Comparison of ENCODE assay signal across 31 cellular contexts in the genomic region with DNA sequence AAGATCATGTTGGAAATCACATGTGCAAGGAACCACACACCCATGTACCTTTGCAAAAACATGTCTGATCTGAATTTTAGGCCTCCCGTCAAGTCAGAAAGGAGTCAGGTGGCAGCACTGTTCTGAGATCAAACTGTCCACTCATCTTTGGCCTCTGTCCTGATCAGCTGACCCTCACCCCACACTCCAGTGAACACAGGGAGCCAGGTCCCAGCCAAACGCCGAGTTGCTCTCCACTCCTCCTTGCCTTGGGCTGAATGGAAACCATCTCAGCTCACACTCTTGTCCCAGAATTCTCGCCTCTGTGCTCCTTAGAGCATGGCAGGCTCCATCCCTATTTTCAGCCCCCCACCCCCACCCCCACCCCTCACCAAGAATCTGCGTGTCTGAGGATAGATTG. TPM values are rescaled to one million over a fixed set of nuclear protein-coding genes. Genes with fewer than 3 reads are reported as not detected.
DNase-seq lines count a peak whose midpoint lies in the region; ATAC-seq and TF ChIP-seq lines count a peak whose summit lies in the region.
"Had no signal": no experiment of that assay in that cellular context is flagged by ENCODE, and none has a peak within 500 bp of the region (broad histone marks: within the 10 kb centered on the region; RNA-seq: fewer than 3 reads in every experiment).

No MANE protein-coding gene starts in this region.

- 20 to 22% methylated on average over 5 of the region's 5 CpGs for WGBS in thyroid gland, 2 donors
- 24% methylated on average over 3 of the region's 5 CpGs for WGBS in mammary epithelial cell (ENCODE audit: low coverage, missing lambda C conversion rate)

- H3K4me2 ChIP-seq in GM23338: no peak overlapping the region
- H3K4me2 ChIP-seq in mammary epithelial cell (ENCODE audit: insufficient read depth, low read depth, low read length): no peak overlapping the region
- H3K4me2 ChIP-seq: A549, KMS-11 had no signal

- H3F3A ChIP-seq in GM23338 (replicated peaks; ENCODE audit: low read depth): no peaks in the 10 kb centered on the region

- BruUV-seq in mammary epithelial cell (replicated peaks; lab: Mats Ljungman, UMichigan): no TSS peak

- CTCF ChIA-PET in mammary epithelial cell (lab: Charles Lee; ENCODE audit: low non-redundant PET): no interaction called here

- no peak overlapping the region for H3K4me3 Mint-ChIP-seq in GM23338
- H3K4me3 Mint-ChIP-seq in nephron progenitor cell: peak overlapping the region; percentile 40
- H3K4me3 Mint-ChIP-seq: CD4-positive, alpha-beta memory T cell; IgD-negative memory B cell had no signal

- H2AFZ ChIP-seq in GM23338 (peak overlapping the region; percentile 98), mammary epithelial cell (ENCODE audit: low read depth, low read length) (no peak overlapping the region)
- H2AFZ ChIP-seq: GM23248 had no signal

- H3K9me3 Mint-ChIP-seq in GM23338: no peaks in the 10 kb centered on the region
- H3K9me3 Mint-ChIP-seq in nephron progenitor cell: no peaks in the 10 kb centered on the region
- H3K9me3 Mint-ChIP-seq: CD4-positive, alpha-beta memory T cell; IgD-negative memory B cell had no signal

- H3K4me3 ChIP-seq in GM23338 (no peak overlapping the region), thyroid gland (replicated peaks in 1 of 3) (no peak overlapping the region), WERI-Rb-1 (ENCODE audit: low read depth, low read length) (no peak overlapping the region), mammary epithelial cell (replicated peaks in 1 of 3; ENCODE audit: insufficient read depth in 1 of 3, low read depth in 2 of 3, low read length in 3 of 3) (no peak overlapping the region)
- H3K4me3 ChIP-seq: A549, GM23248, SJSA1 had no signal

- no peak overlapping the region for H3K9ac ChIP-seq in mammary epithelial cell (ENCODE audit: insufficient read depth, low read length)
- H3K9ac ChIP-seq: GM23248, KMS-11 had no signal

- H3K27ac Mint-ChIP-seq in GM23338 (no peak overlapping the region), nephron progenitor cell (peak overlapping the region; percentile 83)
- H3K27ac Mint-ChIP-seq: CD4-positive, alpha-beta memory T cell; IgD-negative memory B cell had no signal

- H3K27me3 ChIP-seq in GM23338 (ENCODE audit: insufficient read depth) (no peaks in the 10 kb centered on the region), thyroid gland (no peaks in the 10 kb centered on the region), WERI-Rb-1 (ENCODE audit: insufficient read depth, low read depth, severe bottlenecking) (no peaks in the 10 kb centered on the region), mammary epithelial cell (ENCODE audit: insufficient read depth, low read length) (no peaks in the 10 kb centered on the region)
- H3K27me3 ChIP-seq: SJSA1 had no signal

- H3K36me3 Mint-ChIP-seq in GM23338 (ENCODE audit: low read depth): no peaks in the 10 kb centered on the region; the same call in 2 of the 3 replicates
- no peaks in the 10 kb centered on the region for H3K36me3 Mint-ChIP-seq in nephron progenitor cell (ENCODE audit: low read depth)
- H3K36me3 Mint-ChIP-seq: CD4-positive, alpha-beta memory T cell had no signal

- peaks cover 26% of the 10 kb centered on the region for H3K4me1 ChIP-seq in GM23338 (ENCODE audit: insufficient read depth)
- H3K4me1 ChIP-seq in thyroid gland: peaks cover 4 to 29% of the 10 kb centered on the region in 2 donors
- H3K4me1 ChIP-seq in mammary epithelial cell (ENCODE audit: insufficient read depth, low read length): no peaks in the 10 kb centered on the region
- H3K4me1 ChIP-seq: A549, SJSA1 had no signal

- dilution Hi-C loops in mammary epithelial cell (cut with HindIII; ENCODE audit: low sequenced_read_pairs): loop anchor here (5.0 kb wide), 1 partner anchor 82 kb away; no protein-coding TSS in a partner anchor

- H3K27me3 Mint-ChIP-seq in GM23338 (ENCODE audit: insufficient read depth, low read depth, poor library complexity) (peaks cover 4% of the 10 kb centered on the region), nephron progenitor cell (ENCODE audit: low read depth, poor library complexity) (peaks cover 18% of the 10 kb centered on the region)

- intact Hi-C loops in thyroid gland (cut with DNase I): no loop called here
- intact Hi-C loops in mammary epithelial cell (cut with micrococcal nuclease): no loop called here

- peaks cover 3% of the 10 kb centered on the region; the same call in 1 of the 2 replicates for H3K9me2 ChIP-seq in GM23338 (ENCODE audit: insufficient read depth)

- H4K20me1 ChIP-seq in GM23338 (replicated peaks; ENCODE audit: insufficient read depth): no peaks in the 10 kb centered on the region
- H4K20me1 ChIP-seq in mammary epithelial cell (ENCODE audit: insufficient read depth, low read length): no peaks in the 10 kb centered on the region

- ATAC-seq in GM23338: no peak
- ATAC-seq in HG02642 (IDR thresholded peaks at IDR 0.05; ENCODE audit: poor library complexity, unreplicated experiment): no peak
- ATAC-seq: A549 had no signal

- no peaks in the 10 kb centered on the region for H3K9me3 ChIP-seq in thyroid gland
- no peaks in the 10 kb centered on the region for H3K9me3 ChIP-seq in WERI-Rb-1 (ENCODE audit: severe bottlenecking)
- H3K9me3 ChIP-seq in mammary epithelial cell (replicated peaks; ENCODE audit: insufficient read depth, low read length): no peaks in the 10 kb centered on the region
- H3K9me3 ChIP-seq: A549 had no signal

- DNase-seq in GM23338 (ENCODE audit: low spot score) (no peak), left kidney (ENCODE audit: low read depth, low spot score) (peak; percentile 53), nephron progenitor cell (peak; percentile 34), thyroid gland (peak; percentile 79 to 82), WERI-Rb-1 (no peak), mammary epithelial cell (no peak)
- DNase-seq: AML-193; C1 segment of cervical spinal cord; CD4-positive, alpha-beta memory T cell; COR-L47; DMS53; GM23248; HCEC 1CT; MM.1S; NCI-H1048; NCI-H1417 treated with DMSO at 0.1 percent for 48 hours; NCI-H187; NCI-H2081 treated with DMSO at 0.1 percent for 48 hours; NCI-H2171; NCI-H226; NCI-H510A; NCI-H69; Right ventricle myocardium superior; RPMI8226 had no signal

- no peak for TF ChIP-seq CTCF in GM23338 (conservative IDR thresholded peaks at IDR 0.05; ENCODE audit: low read depth in 2 of 2)
- no peak for TF ChIP-seq CTCF in nephron progenitor cell (IDR thresholded peaks at IDR 0.05)
- no peak for TF ChIP-seq CTCF in thyroid gland (IDR thresholded peaks at IDR 0.05)
- no peak for TF ChIP-seq CTCF in WERI-Rb-1 (IDR thresholded peaks at IDR 0.05; ENCODE audit: low read depth, low read length)
- TF ChIP-seq CTCF in mammary epithelial cell (conservative IDR thresholded peaks at IDR 0.05 in 1 of 2, IDR thresholded peaks at IDR 0.05 in 1 of 2; ENCODE audit: extremely low read depth in 1 of 2, insufficient read depth in 1 of 2, low read depth in 1 of 2, low read length in 2 of 2): no peak

- in situ Hi-C loops in mammary epithelial cell (cut with MboI; ENCODE audit: low sequenced_read_pairs in 2 of 2): no loop called here

- H3K4me1 Mint-ChIP-seq in GM23338 (peaks cover 32% of the 10 kb centered on the region), nephron progenitor cell (peaks cover 21% of the 10 kb centered on the region)

- H3K79me2 ChIP-seq in GM23338 (replicated peaks; ENCODE audit: insufficient read depth): no peaks in the 10 kb centered on the region
- H3K79me2 ChIP-seq in mammary epithelial cell (ENCODE audit: insufficient read depth, low read length): no peaks in the 10 kb centered on the region

- TF ChIP-seq POLR2A in thyroid gland (IDR thresholded peaks at IDR 0.05): no peak

- H3K36me3 ChIP-seq in GM23338 (ENCODE audit: insufficient read depth) (no peaks in the 10 kb centered on the region), thyroid gland (no peaks in the 10 kb centered on the region), WERI-Rb-1 (no peaks in the 10 kb centered on the region), mammary epithelial cell (ENCODE audit: insufficient read depth, low read length) (no peaks in the 10 kb centered on the region)
- H3K36me3 ChIP-seq: SJSA1 had no signal

- H3K27ac ChIP-seq in GM23338 (ENCODE audit: low read depth): no peak overlapping the region
- H3K27ac ChIP-seq in thyroid gland: peak overlapping the region in 2 of 3 donors; percentile 15 to 35
- H3K27ac ChIP-seq in WERI-Rb-1: no peak overlapping the region
- no peak overlapping the region for H3K27ac ChIP-seq in mammary epithelial cell (ENCODE audit: insufficient read depth, low read depth, low read length)
- H3K27ac ChIP-seq: A549, GM23248, KMS-11, SJSA1 had no signal

TF ChIP-seq in GM23338, 12 proteins besides CTCF, POLR2A, EP300 and RAD21 (continues in another document):
- TF ChIP-seq JUNB (IDR thresholded peaks at IDR 0.05; ENCODE audit: unreplicated experiment) (no peak), ZNF331 (CRISPR knock-in tag; IDR thresholded peaks at IDR 0.05; ENCODE audit: low read depth) (no peak), EZH2phosphoT487 (IDR thresholded peaks at IDR 0.05; ENCODE audit: unreplicated experiment) (no peak)

RNA-seq across cellular contexts. Expression of gene RNF186, which starts 4.6 kb away (rescaled TPM):
- not detected in 2 replicates for total RNA-seq in GM23338 (2014; rRNA removed; shearing (Covaris generic))
- polyA plus RNA-seq in GM23338 (2016; fragmentation: Nextera tagmentation; extraction: Ambion mirVana) (not detected in 2 replicates), mammary epithelial cell (not detected)
- total RNA-seq in thyroid gland (not detected), mammary epithelial cell (not detected)
- polyA minus RNA-seq in mammary epithelial cell: not detected
- total RNA-seq: CD4-positive, alpha-beta memory T cell; Daoy; G401; GM23248; Right ventricle myocardium superior; SJSA1 had no signal
- polyA plus RNA-seq: A549; CD4-positive, alpha-beta memory T cell; GM23248; IgD-negative memory B cell had no signal

RNA-seq across cellular contexts. Expression of gene TMCO4, which starts 20.0 kb away (rescaled TPM):
- total RNA-seq in GM23338 (2014; rRNA removed; shearing (Covaris generic)): 3.1 and 6.9 TPM in 2 replicates
- polyA plus RNA-seq in GM23338 (2016; fragmentation: Nextera tagmentation; extraction: Ambion mirVana) (2.6 and 3.9 TPM in 2 replicates), mammary epithelial cell (4.5 TPM)
- total RNA-seq in thyroid gland (10 to 100 TPM; 34.3 to 67.7 (median 61.4) TPM), mammary epithelial cell (10 to 100 TPM in 1 of 2 donors, 1 to 10 TPM in 1; 5.7 to 16.2 TPM)
- polyA minus RNA-seq in mammary epithelial cell: 3.3 TPM

Comparison
In these comparisons a context has a peak if more than half of its experiments do, and no peak if none do; other contexts are left out.
1. DNase-seq: peak in left kidney (single experiment), nephron progenitor cell (single experiment) and thyroid gland (2 of 2); none in GM23338 (single experiment), WERI-Rb-1 (single experiment) and mammary epithelial cell (single experiment).
2. H3K27ac ChIP-seq: peak in thyroid gland (2 of 3); none in GM23338 (single experiment), WERI-Rb-1 (single experiment) and mammary epithelial cell (single experiment).